ENCODE assay signal across 8 cellular contexts in the genomic region with DNA sequence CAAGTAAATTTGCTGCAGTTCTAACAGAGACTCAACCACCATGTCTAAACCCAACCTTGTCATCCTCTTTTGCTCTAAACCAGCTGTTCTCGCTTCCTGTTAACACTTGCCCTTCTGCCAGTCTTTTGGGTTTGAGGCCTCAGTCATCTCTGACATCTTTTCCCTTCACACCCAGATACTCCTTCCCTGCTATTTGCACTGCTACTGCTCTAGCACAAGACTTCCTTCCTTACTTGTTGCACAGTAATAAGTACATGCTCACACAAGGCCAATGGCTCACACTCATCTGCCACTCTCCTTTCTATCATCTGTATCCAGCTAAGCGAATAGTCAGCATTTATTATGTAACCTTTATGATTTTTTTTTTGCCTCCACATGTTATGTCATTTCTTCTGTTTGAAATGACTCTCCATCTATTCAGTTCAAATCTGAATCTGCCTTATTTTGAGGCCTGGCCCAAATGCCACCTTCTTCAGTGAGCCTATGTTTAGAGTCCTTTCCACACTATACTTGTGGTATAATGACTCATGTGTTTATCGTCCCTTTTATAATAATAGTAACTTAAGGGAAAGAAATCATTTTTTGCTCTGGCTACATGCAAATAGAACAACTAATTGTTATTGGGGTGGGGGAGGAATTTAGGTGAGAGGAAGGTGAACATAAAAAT. TPM values are rescaled to one million over a fixed set of nuclear protein-coding genes. Genes with fewer than 3 reads are reported as not detected.
DNase-seq lines count a peak whose midpoint lies in the region; ATAC-seq and TF ChIP-seq lines count a peak whose summit lies in the region.

No MANE protein-coding gene starts in this region.

- CTCF ChIA-PET in MCF 10A (lab: Yijun Ruan, JAX), result no interaction called here

- H3K27me3 ChIP-seq in breast epithelium, result no peaks in the 10 kb centered on the region
- no peaks in the 10 kb centered on the region for H3K27me3 ChIP-seq in testis

- 91 to 96% methylated on average over 3 of the region's 3 CpGs for WGBS in testis, 2 donors

- no peaks in the 10 kb centered on the region for H3K4me1 ChIP-seq in breast epithelium
- H3K4me1 ChIP-seq in testis, result no peaks in the 10 kb centered on the region

- peak overlapping the region; percentile 81 for H3K27ac Mint-ChIP-seq in MCF 10A (ENCODE audit: low read depth, unreplicated experiment)
- H3K27ac Mint-ChIP-seq in T-helper 17 cell, result peak overlapping the region; percentile 24
- H3K27ac Mint-ChIP-seq in stimulated activated effector memory CD8-positive, alpha-beta T cell treated with anti-CD3 and anti-CD28 coated beads, Interleukin-12 subunit alpha, Interleukin-12 subunit beta, amount 100 ng/mL, for 72 hours, result peak overlapping the region; percentile 23

- H3K9me3 ChIP-seq in breast epithelium (no peaks in the 10 kb centered on the region), T-helper 17 cell (ENCODE audit: control insufficient read depth, low read length, poor library complexity, severe bottlenecking) (no peaks in the 10 kb centered on the region), testis (no peaks in the 10 kb centered on the region)

- intact Hi-C loops in MCF 10A (cut with micrococcal nuclease), result no loop called here
- intact Hi-C loops in breast epithelium (cut with DNase I; ENCODE audit: low total_unique reads), result no loop called here
- intact Hi-C loops in testis (cut with DNase I; ENCODE audit: low total_unique reads), result no loop called here

- H3K9me3 Mint-ChIP-seq in MCF 10A (ENCODE audit: unreplicated experiment), result no peaks in the 10 kb centered on the region
- no peaks in the 10 kb centered on the region for H3K9me3 Mint-ChIP-seq in stimulated activated effector memory CD8-positive, alpha-beta T cell treated with anti-CD3 and anti-CD28 coated beads, Interleukin-12 subunit alpha, Interleukin-12 subunit beta, amount 100 ng/mL, for 72 hours

- DNase-seq in MCF 10A (ENCODE audit: unreplicated experiment) (no peak), breast epithelium (ENCODE audit: low spot score in 2 of 2) (no peak), T-helper 17 cell (no peak), testis (no peak), NCI-H128 (lab: John Stamatoyannopoulos, UW; ENCODE audit: unreplicated experiment) (no peak), NCI-H2196 (lab: John Stamatoyannopoulos, UW; ENCODE audit: unreplicated experiment) (no peak)
- peak; percentile 3 to 67 for DNase-seq in stimulated activated effector memory CD8-positive, alpha-beta T cell treated with anti-CD3 and anti-CD28 coated beads, Interleukin-12 subunit alpha, Interleukin-12 subunit beta, amount 100 ng/mL, for 72 hours (ENCODE audit: low spot score in 2 of 2)

- TF ChIP-seq CTCF in MCF 10A (IDR thresholded peaks at IDR 0.05; ENCODE audit: unreplicated experiment), result no peak
- no peak for TF ChIP-seq CTCF in breast epithelium (IDR thresholded peaks at IDR 0.05)
- TF ChIP-seq CTCF in testis (IDR thresholded peaks at IDR 0.05), result no peak

- no peak overlapping the region for H3K4me3 Mint-ChIP-seq in MCF 10A (ENCODE audit: unreplicated experiment)
- H3K4me3 Mint-ChIP-seq in T-helper 17 cell, result no peak overlapping the region
- peak overlapping the region; percentile 1 for H3K4me3 Mint-ChIP-seq in stimulated activated effector memory CD8-positive, alpha-beta T cell treated with anti-CD3 and anti-CD28 coated beads, Interleukin-12 subunit alpha, Interleukin-12 subunit beta, amount 100 ng/mL, for 72 hours

- H3K27ac ChIP-seq in breast epithelium (no peak overlapping the region), testis (no peak overlapping the region)

- TF ChIP-seq POLR2A in breast epithelium (IDR thresholded peaks at IDR 0.05), result no peak
- no peak for TF ChIP-seq POLR2A in testis (IDR thresholded peaks at IDR 0.05)

- peak; percentile 69 for ATAC-seq in HG02981 (IDR thresholded peaks at IDR 0.05; ENCODE audit: unreplicated experiment)
- no peak for ATAC-seq in T-helper 17 cell
- peak; percentile 94 for ATAC-seq in stimulated activated effector memory CD8-positive, alpha-beta T cell treated with anti-CD3 and anti-CD28 coated beads, Interleukin-12 subunit alpha, Interleukin-12 subunit beta, amount 100 ng/mL, for 72 hours

- no TSS peak for BruUV-seq in MCF 10A (replicated peaks; lab: Mats Ljungman, UMichigan)

- H3K36me3 Mint-ChIP-seq in MCF 10A (ENCODE audit: insufficient read depth, unreplicated experiment) (peaks cover 30% of the 10 kb centered on the region), T-helper 17 cell (ENCODE audit: low read depth) (no peaks in the 10 kb centered on the region)
- H3K36me3 Mint-ChIP-seq in stimulated activated effector memory CD8-positive, alpha-beta T cell treated with anti-CD3 and anti-CD28 coated beads, Interleukin-12 subunit alpha, Interleukin-12 subunit beta, amount 100 ng/mL, for 72 hours, result peaks cover 21% of the 10 kb centered on the region

- H3K4me3 ChIP-seq in breast epithelium (no peak overlapping the region), testis (no peak overlapping the region)

- H3K4me1 Mint-ChIP-seq in MCF 10A (ENCODE audit: insufficient read depth, unreplicated experiment), result peaks cover 10% of the 10 kb centered on the region
- H3K4me1 Mint-ChIP-seq in T-helper 17 cell, result peaks cover 7% of the 10 kb centered on the region
- peaks cover 21% of the 10 kb centered on the region for H3K4me1 Mint-ChIP-seq in stimulated activated effector memory CD8-positive, alpha-beta T cell treated with anti-CD3 and anti-CD28 coated beads, Interleukin-12 subunit alpha, Interleukin-12 subunit beta, amount 100 ng/mL, for 72 hours

- POLR2A ChIA-PET in MCF 10A (lab: Yijun Ruan, JAX), result interaction anchor here (0.6 kb wide), 1 partner anchor 1486 kb away, joined by 3 read pairs; no protein-coding TSS in a partner anchor

- H3K36me3 ChIP-seq in breast epithelium, result no peaks in the 10 kb centered on the region
- H3K36me3 ChIP-seq in testis (ENCODE audit: low read depth, missing control alignments), result no peaks in the 10 kb centered on the region

- H3K27me3 Mint-ChIP-seq in MCF 10A (ENCODE audit: insufficient read depth, unreplicated experiment) (no peaks in the 10 kb centered on the region), T-helper 17 cell (no peaks in the 10 kb centered on the region)

RNA-seq across cellular contexts. Expression of a gene that starts 22.5 kb away (rescaled TPM):
- total RNA-seq in MCF 10A (2022) (1.1 TPM in 1 of 2 replicates, not detected in the other), breast epithelium (1 to 10 TPM in 1 of 3 donors, under 1 TPM in 1, not detected in 1; 0.33 to 2.6 TPM), T-helper 17 cell (under 1 TPM in 1 of 2 donors, not detected in 1; 0.60 TPM), testis (1 to 10 TPM; 2.3 to 4.2 TPM)
- 3.9 TPM for polyA plus RNA-seq in testis (ENCODE audit: insufficient read depth, low read depth, low replicate concordance)

Comparison
In these comparisons a context has a peak if more than half of its experiments do, and no peak if none do; other contexts are left out.
1. DNase-seq: peak in stimulated activated effector memory CD8-positive, alpha-beta T cell treated with anti-CD3 and anti-CD28 coated beads, Interleukin-12 subunit alpha, Interleukin-12 subunit beta, amount 100 ng/mL, for 72 hours (2 of 2); none in MCF 10A (single experiment), breast epithelium (0 of 2), T-helper 17 cell (0 of 3), testis (single experiment), NCI-H128 (single experiment) and NCI-H2196 (single experiment).
2. H3K27ac Mint-ChIP-seq: peak in every context shown above with its lines; median percentile 81 in MCF 10A; 24 in T-helper 17 cell; 23 in stimulated activated effector memory CD8-positive, alpha-beta T cell treated with anti-CD3 and anti-CD28 coated beads, Interleukin-12 subunit alpha, Interleukin-12 subunit beta, amount 100 ng/mL, for 72 hours.